8 cellular contexts compared by ENCODE assay signal in genomic region chr17:27892542-27892865, GRCh38. TPM values are rescaled to one million over a fixed set of nuclear protein-coding genes. Genes with fewer than 3 reads are reported as not detected.
A peak's percentile ranks its signal among the peaks of the same experiment; 100 is the strongest.
DNase-seq lines count a peak whose midpoint lies in the region; ATAC-seq lines count a peak whose summit lies in the region.

No MANE protein-coding gene starts in this region.

- ATAC-seq in stimulated activated naive CD8-positive, alpha-beta T cell treated with anti-CD3 and anti-CD28 coated beads, Interleukin-15, Interleukin-2, amounts not matched to agents 100 U/mL and 50 U/mL, for 24 hours, result no peak
- ATAC-seq in aorta (ENCODE audit: low FRiP score) (no peak), left colon (no peak)

- peaks cover 16% of the 10 kb centered on the region for H3K4me1 ChIP-seq in muscle layer of colon (ENCODE audit: insufficient read depth, low read length)
- peaks cover 0 to 2% of the 10 kb centered on the region in 2 donors for H3K4me1 ChIP-seq in aorta (ENCODE audit: control insufficient read depth in 1 of 2, insufficient read depth in 2 of 2, low read length in 2 of 2)

- no peaks in the 10 kb centered on the region for H3K9me3 Mint-ChIP-seq in stimulated activated naive CD8-positive, alpha-beta T cell treated with anti-CD3 and anti-CD28 coated beads, Interleukin-15, Interleukin-2, amounts not matched to agents 100 ng/mL and 50 ng/mL, for 24 hours

- H3K4me1 Mint-ChIP-seq in stimulated activated naive CD8-positive, alpha-beta T cell treated with anti-CD3 and anti-CD28 coated beads, Interleukin-15, Interleukin-2, amounts not matched to agents 100 ng/mL and 50 ng/mL, for 24 hours (ENCODE audit: low read depth), result peaks cover 31% of the 10 kb centered on the region

- peak overlapping the region; percentile 76 for H3K27ac Mint-ChIP-seq in stimulated activated naive CD8-positive, alpha-beta T cell treated with anti-CD3 and anti-CD28 coated beads, Interleukin-15, Interleukin-2, amounts not matched to agents 100 ng/mL and 50 ng/mL, for 24 hours

- H3K36me3 Mint-ChIP-seq in stimulated activated naive CD8-positive, alpha-beta T cell treated with anti-CD3 and anti-CD28 coated beads, Interleukin-15, Interleukin-2, amounts not matched to agents 100 ng/mL and 50 ng/mL, for 24 hours (ENCODE audit: low read depth), result no peaks in the 10 kb centered on the region

- DNase-seq in stimulated activated naive CD8-positive, alpha-beta T cell treated with anti-CD3 and anti-CD28 coated beads, Interleukin-15, Interleukin-2, amounts not matched to agents 100 U/mL and 50 U/mL, for 24 hours, result no peak
- DNase-seq in cerebellar cortex (ENCODE audit: low spot score) (peak; percentile 24), aorta (no peak), activated gamma-delta T cell (lab: John Stamatoyannopoulos, UW) (no peak), left colon (no peak), nucleus accumbens (lab: John Stamatoyannopoulos, UW) (no peak)

- H3K27me3 ChIP-seq in muscle layer of colon (ENCODE audit: control insufficient read depth in 1 of 2, insufficient read depth in 2 of 2, low read length in 2 of 2), result peaks cover 0 to 5% of the 10 kb centered on the region in 2 donors
- no peaks in the 10 kb centered on the region for H3K27me3 ChIP-seq in aorta (ENCODE audit: control insufficient read depth in 1 of 2, insufficient read depth in 2 of 2, low read length in 1 of 2)

- H3K4me3 Mint-ChIP-seq in stimulated activated naive CD8-positive, alpha-beta T cell treated with anti-CD3 and anti-CD28 coated beads, Interleukin-15, Interleukin-2, amounts not matched to agents 100 ng/mL and 50 ng/mL, for 24 hours, result peak overlapping the region; percentile 81

- H3K4me3 ChIP-seq in muscle layer of colon (ENCODE audit: low read depth in 1 of 2, low read length in 2 of 2) (peak overlapping the region; percentile 47 to 60), aorta (ENCODE audit: low read length in 2 of 2) (peak overlapping the region; percentile 63 to 96)

- H3K27ac ChIP-seq in muscle layer of colon (ENCODE audit: low read depth, low read length) (peak overlapping the region; percentile 66), aorta (ENCODE audit: low read depth in 1 of 2, low read length in 2 of 2) (peak overlapping the region in 1 of 2 donors; percentile 49)

- intact Hi-C loops in aorta (cut with DNase I) (no loop called here), left colon (cut with DNase I, micrococcal nuclease) (loop anchor here in 1 of 2 donors (10.0 kb wide), 1 partner anchor 162 kb away; no protein-coding TSS in a partner anchor)

- peak overlapping the region; percentile 66 for H3K9ac ChIP-seq in muscle layer of colon (ENCODE audit: low read length)

- H3K9me3 ChIP-seq in muscle layer of colon (ENCODE audit: low read length) (no peaks in the 10 kb centered on the region), aorta (ENCODE audit: control insufficient read depth, low read length) (no peaks in the 10 kb centered on the region)

- H3K27me3 Mint-ChIP-seq in stimulated activated naive CD8-positive, alpha-beta T cell treated with anti-CD3 and anti-CD28 coated beads, Interleukin-15, Interleukin-2, amounts not matched to agents 100 ng/mL and 50 ng/mL, for 24 hours, result peaks cover 20% of the 10 kb centered on the region

- H3K36me3 ChIP-seq in muscle layer of colon (ENCODE audit: insufficient read depth, low read length), result no peaks in the 10 kb centered on the region
- no peaks in the 10 kb centered on the region for H3K36me3 ChIP-seq in aorta (ENCODE audit: control insufficient read depth in 1 of 2, insufficient read depth in 2 of 2, low read length in 1 of 2)

- WGBS in aorta, 2 donors, result 23 to 26% methylated on average over 3 of the region's 3 CpGs

RNA-seq across cellular contexts. Expression of gene LYRM9, which starts 0.7 kb away (rescaled TPM):
- total RNA-seq in aorta (1 to 10 TPM; 7.8 to 9.8 TPM), left colon (1 to 10 TPM; 3.0 to 3.8 TPM)
- 10 to 100 TPM; 14.6 to 23.8 TPM for polyA plus RNA-seq in aorta
